ENCODE assay signal across 35 cellular contexts in the genomic region with DNA sequence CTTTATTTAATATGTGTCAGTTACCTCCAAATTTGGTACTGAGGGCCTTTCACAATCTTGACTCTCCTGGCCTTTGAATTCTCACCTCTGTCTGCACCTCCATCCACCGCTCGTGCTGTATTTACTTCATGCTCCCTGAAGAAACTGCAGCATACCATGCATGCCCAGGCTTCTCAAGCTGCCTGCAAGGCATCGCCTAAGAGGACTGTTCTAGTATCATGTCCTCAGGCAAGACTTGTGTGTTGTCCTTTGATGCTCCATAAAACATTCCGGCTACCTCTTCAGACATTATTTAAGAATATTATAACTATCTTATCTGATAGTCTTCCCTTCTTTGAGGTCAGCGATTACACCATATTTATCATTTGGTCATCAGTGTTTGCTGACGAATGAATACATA.
"Had no signal": no experiment of that assay in that cellular context is flagged by ENCODE, and none has a peak within 500 bp of the region (broad histone marks: within the 10 kb centered on the region; RNA-seq: fewer than 3 reads in every experiment).

No MANE protein-coding gene starts in this region.

- H3K4me3 ChIP-seq: adrenal gland, body of pancreas, esophagus squamous epithelium, gastroesophageal sphincter had no signal

- H3K4me1 Mint-ChIP-seq: activated CD4-positive, alpha-beta T cell treated with anti-CD3 and anti-CD28 coated beads for 36 hours; activated CD4-positive, alpha-beta T cell treated with anti-CD3 and anti-CD28 coated beads, Interleukin-2, amount 10 ng/mL, durations not matched to agents 24 days and 14 days; activated CD8-positive, alpha-beta memory T cell treated with anti-CD3 and anti-CD28 coated beads, Interleukin-2, amount 10 ng/mL, durations not matched to agents 7 days and 5 days; activated naive CD4-positive, alpha-beta T cell treated with anti-CD3 and anti-CD28 coated beads, Interleukin-2, amount 50 U/mL, for 24 hours; activated naive CD8-positive, alpha-beta T cell treated with anti-CD3 and anti-CD28 coated beads for 36 hours; activated naive CD8-positive, alpha-beta T cell treated with anti-CD3 and anti-CD28 coated beads, Interleukin-2, amount 50 U/mL, for 24 hours; T-cell had no signal

- H3K27ac Mint-ChIP-seq: activated CD4-positive, alpha-beta memory T cell treated with anti-CD3 and anti-CD28 coated beads for 36 hours; activated CD4-positive, alpha-beta T cell treated with anti-CD3 and anti-CD28 coated beads for 36 hours; activated CD4-positive, alpha-beta T cell treated with anti-CD3 and anti-CD28 coated beads, Interleukin-2, amount 10 ng/mL, durations not matched to agents 24 days and 14 days; activated CD8-positive, alpha-beta memory T cell treated with anti-CD3 and anti-CD28 coated beads, Interleukin-2, amount 10 ng/mL, durations not matched to agents 7 days and 5 days; activated CD8-positive, alpha-beta T cell treated with anti-CD3 and anti-CD28 coated beads, Interleukin-2, amount 10 ng/mL, durations not matched to agents 7 days and 5 days; activated naive CD4-positive, alpha-beta T cell treated with anti-CD3 and anti-CD28 coated beads for 36 hours; activated naive CD4-positive, alpha-beta T cell treated with anti-CD3 and anti-CD28 coated beads, Interleukin-2, amount 50 U/mL, for 24 hours; activated naive CD8-positive, alpha-beta T cell treated with anti-CD3 and anti-CD28 coated beads for 36 hours; activated naive CD8-positive, alpha-beta T cell treated with anti-CD3 and anti-CD28 coated beads, Interleukin-2, amount 50 U/mL, for 24 hours; activated T-helper 1 cell treated with anti-CD3 and anti-CD28 coated beads, Interleukin-12 subunit alpha, Interleukin-12 subunit beta, Interleukin-2, Interleukin-4 antibody, amounts not matched to agents 30 ng/mL and 10 ng/mL and 1 ng/mL, durations not matched to agents 14 hours and 24 hours and 36 hours; activated T-helper 2 cell treated with anti-CD3 and anti-CD28 coated beads, Interferon-gamma antibody, Interleukin-2, Interleukin-4, amounts not matched to agents 10 μg/mL and 5 μg/mL and 100 μg/mL, durations not matched to agents 14 hours and 24 hours and 36 hours; T-cell; T-helper 1 cell treated with Interleukin-12 subunit alpha and Interleukin-12 subunit beta and Interleukin-4 antibody, amounts not matched to agents 30 μg/mL and 1 μg/mL, for 36 hours; T-helper 2 cell treated with Interferon-gamma antibody and Interleukin-4, amounts not matched to agents 5 μg/mL and 100 μg/mL, for 36 hours had no signal

- H3K9me3 ChIP-seq: adrenal gland, body of pancreas, esophagus squamous epithelium had no signal

- H3K27me3 ChIP-seq: adrenal gland, body of pancreas, esophagus squamous epithelium, gastroesophageal sphincter had no signal

- H3K27me3 Mint-ChIP-seq: activated CD4-positive, alpha-beta memory T cell treated with anti-CD3 and anti-CD28 coated beads for 36 hours; activated CD4-positive, alpha-beta T cell treated with anti-CD3 and anti-CD28 coated beads for 36 hours; activated CD4-positive, alpha-beta T cell treated with anti-CD3 and anti-CD28 coated beads, Interleukin-2, amount 10 ng/mL, durations not matched to agents 24 days and 14 days; activated CD8-positive, alpha-beta memory T cell treated with anti-CD3 and anti-CD28 coated beads, Interleukin-2, amount 10 ng/mL, durations not matched to agents 7 days and 5 days; activated naive CD4-positive, alpha-beta T cell treated with anti-CD3 and anti-CD28 coated beads, Interleukin-2, amount 50 U/mL, for 24 hours; activated naive CD8-positive, alpha-beta T cell treated with anti-CD3 and anti-CD28 coated beads, Interleukin-2, amount 50 U/mL, for 24 hours; T-cell had no signal

- H3K4me1 ChIP-seq: adrenal gland, body of pancreas, esophagus squamous epithelium, gastroesophageal sphincter had no signal

- H3K9me3 Mint-ChIP-seq: activated CD4-positive, alpha-beta T cell treated with anti-CD3 and anti-CD28 coated beads, Interleukin-2, amount 10 ng/mL, durations not matched to agents 24 days and 14 days; activated naive CD4-positive, alpha-beta T cell treated with anti-CD3 and anti-CD28 coated beads for 36 hours had no signal

- H3K36me3 ChIP-seq: adrenal gland, esophagus squamous epithelium, gastroesophageal sphincter, WERI-Rb-1 had no signal

- DNase-seq: activated CD4-positive, alpha-beta memory T cell treated with anti-CD3 and anti-CD28 coated beads for 36 hours; activated CD4-positive, alpha-beta T cell treated with anti-CD3 and anti-CD28 coated beads for 36 hours; activated CD4-positive, alpha-beta T cell treated with anti-CD3 and anti-CD28 coated beads, Interleukin-2, amount 10 ng/mL, durations not matched to agents 24 days and 14 days; activated CD4-positive, CD25-positive, alpha-beta regulatory T cell; activated CD4-positive, CD25-positive, alpha-beta regulatory T cell treated with anti-CD3 and anti-CD28 coated beads, Interleukin-2, amount 50 U/mL, for 72 hours; activated CD8-positive, alpha-beta memory T cell treated with anti-CD3 and anti-CD28 coated beads, Interleukin-2, amount 10 ng/mL, durations not matched to agents 7 days and 5 days; activated CD8-positive, alpha-beta memory T cell treated with anti-CD3 and anti-CD28 coated beads, Interleukin-2, amount 50 U/mL, for 4 hours; activated CD8-positive, alpha-beta T cell treated with anti-CD3 and anti-CD28 coated beads, Interleukin-2, amount 10 ng/mL, durations not matched to agents 7 days and 5 days; activated effector memory CD4-positive, alpha-beta T cell treated with anti-CD3 and anti-CD28 coated beads, Interleukin-2, amount 50 U/mL, for 16 hours; activated naive CD4-positive, alpha-beta T cell treated with anti-CD3 and anti-CD28 coated beads for 36 hours; activated naive CD8-positive, alpha-beta T cell treated with anti-CD3 and anti-CD28 coated beads for 36 hours; activated naive CD8-positive, alpha-beta T cell treated with anti-CD3 and anti-CD28 coated beads, Interleukin-2, amount 50 U/mL, for 24 hours; activated T-cell treated with anti-CD3 and anti-CD28 coated beads, Interleukin-2, amount 50 U/mL, for 1 hour; activated T-cell treated with anti-CD3 and anti-CD28 coated beads, Interleukin-2, amount 50 U/mL, for 48 hours; adrenal gland; amygdala; aorta; body of pancreas; caudate nucleus; cortex of kidney; dermis blood vessel endothelial cell; effector CD8-positive, alpha-beta T cell; esophagus squamous epithelium; foreskin melanocyte; head of caudate nucleus; T-cell; T1000; WERI-Rb-1 had no signal

- H3K4me3 Mint-ChIP-seq: activated CD4-positive, alpha-beta memory T cell treated with anti-CD3 and anti-CD28 coated beads for 36 hours; activated CD4-positive, alpha-beta T cell treated with anti-CD3 and anti-CD28 coated beads for 36 hours; activated CD4-positive, alpha-beta T cell treated with anti-CD3 and anti-CD28 coated beads, Interleukin-2, amount 10 ng/mL, durations not matched to agents 24 days and 14 days; activated CD8-positive, alpha-beta memory T cell treated with anti-CD3 and anti-CD28 coated beads, Interleukin-2, amount 10 ng/mL, durations not matched to agents 7 days and 5 days; activated CD8-positive, alpha-beta T cell treated with anti-CD3 and anti-CD28 coated beads, Interleukin-2, amount 10 ng/mL, durations not matched to agents 7 days and 5 days; activated naive CD4-positive, alpha-beta T cell treated with anti-CD3 and anti-CD28 coated beads for 36 hours; activated naive CD4-positive, alpha-beta T cell treated with anti-CD3 and anti-CD28 coated beads, Interleukin-2, amount 50 U/mL, for 24 hours; activated naive CD8-positive, alpha-beta T cell treated with anti-CD3 and anti-CD28 coated beads for 36 hours; activated naive CD8-positive, alpha-beta T cell treated with anti-CD3 and anti-CD28 coated beads, Interleukin-2, amount 50 U/mL, for 24 hours; activated T-helper 1 cell treated with anti-CD3 and anti-CD28 coated beads, Interleukin-12 subunit alpha, Interleukin-12 subunit beta, Interleukin-2, Interleukin-4 antibody, amounts not matched to agents 30 ng/mL and 10 ng/mL and 1 ng/mL, durations not matched to agents 14 hours and 24 hours and 36 hours; T-cell; T-helper 1 cell treated with Interleukin-12 subunit alpha and Interleukin-12 subunit beta and Interleukin-4 antibody, amounts not matched to agents 30 μg/mL and 1 μg/mL, for 36 hours; T-helper 2 cell treated with Interferon-gamma antibody and Interleukin-4, amounts not matched to agents 5 μg/mL and 100 μg/mL, for 36 hours had no signal

- H3K27ac ChIP-seq: adrenal gland, body of pancreas, epithelial cell of prostate, esophagus squamous epithelium, gastroesophageal sphincter, WERI-Rb-1 had no signal

- H3K36me3 Mint-ChIP-seq: activated CD4-positive, alpha-beta memory T cell treated with anti-CD3 and anti-CD28 coated beads for 36 hours; activated CD8-positive, alpha-beta memory T cell treated with anti-CD3 and anti-CD28 coated beads, Interleukin-2, amount 10 ng/mL, durations not matched to agents 7 days and 5 days; activated naive CD4-positive, alpha-beta T cell treated with anti-CD3 and anti-CD28 coated beads, Interleukin-2, amount 50 U/mL, for 24 hours; activated naive CD8-positive, alpha-beta T cell treated with anti-CD3 and anti-CD28 coated beads for 36 hours; T-cell had no signal

- ATAC-seq: activated CD4-positive, alpha-beta T cell treated with anti-CD3 and anti-CD28 coated beads for 36 hours; activated CD8-positive, alpha-beta memory T cell treated with anti-CD3 and anti-CD28 coated beads, Interleukin-2, amount 10 ng/mL, durations not matched to agents 7 days and 5 days; activated CD8-positive, alpha-beta T cell treated with anti-CD3 and anti-CD28 coated beads, Interleukin-2, amount 10 ng/mL, durations not matched to agents 7 days and 5 days; activated naive CD8-positive, alpha-beta T cell treated with anti-CD3 and anti-CD28 coated beads, Interleukin-2, amount 50 U/mL, for 24 hours; body of pancreas; gastroesophageal sphincter; T-cell had no signal
